Comparison of ENCODE assay signal across 28 cellular contexts in genomic region chr9:72684615-72685014, GRCh38.
"Had no signal": no experiment of that assay in that cellular context is flagged by ENCODE, and none has a peak within 500 bp of the region (broad histone marks: within the 10 kb centered on the region; RNA-seq: fewer than 3 reads in every experiment).

No MANE protein-coding gene starts in this region.

- ATAC-seq: stimulated activated effector memory CD8-positive, alpha-beta T cell treated with anti-CD3 and anti-CD28 coated beads, Interleukin-12 subunit alpha, Interleukin-12 subunit beta, amount 100 ng/mL, for 72 hours; stimulated activated memory B cell treated with anti-CD40 and anti-IgM and Interleukin-4, amounts not matched to agents 10 μg/mL and 1 μg/mL and 100 μg/mL, for 72 hours; stimulated activated naive B cell treated with anti-CD40 and anti-IgM and Interleukin-4, amounts not matched to agents 10 μg/mL and 1 μg/mL and 100 μg/mL, for 72 hours; stimulated activated naive CD8-positive, alpha-beta T cell treated with anti-CD3 and anti-CD28 coated beads, Interleukin-15, amount 100 ng/mL, for 72 hours; stimulated activated naive CD8-positive, alpha-beta T cell treated with anti-CD3 and anti-CD28 coated beads, Interleukin-15, Interleukin-2, amounts not matched to agents 100 U/mL and 50 U/mL, for 24 hours; upper lobe of right lung had no signal

- H3K4me3 Mint-ChIP-seq: stimulated activated effector memory CD8-positive, alpha-beta T cell treated with anti-CD3 and anti-CD28 coated beads, Interleukin-12 subunit alpha, Interleukin-12 subunit beta, amount 100 ng/mL, for 72 hours; stimulated activated memory B cell treated with anti-CD40 and anti-IgM and Interleukin-4, amounts not matched to agents 10 μg/mL and 1 μg/mL and 100 μg/mL, for 72 hours; stimulated activated naive B cell treated with anti-CD40 and anti-IgM and Interleukin-4, amounts not matched to agents 10 μg/mL and 1 μg/mL and 100 μg/mL, for 72 hours; stimulated activated naive CD8-positive, alpha-beta T cell treated with anti-CD3 and anti-CD28 coated beads, Interleukin-15, amount 100 ng/mL, for 72 hours; stimulated activated naive CD8-positive, alpha-beta T cell treated with anti-CD3 and anti-CD28 coated beads, Interleukin-15, Interleukin-2, amounts not matched to agents 100 ng/mL and 50 ng/mL, for 24 hours; type B pancreatic cell had no signal

- DNase-seq: stimulated activated CD4-positive, alpha-beta T cell treated with anti-CD3 and anti-CD28 coated beads, Interleukin-2, amount 100 ng/mL, for 48 hours; stimulated activated CD4-positive, alpha-beta T cell treated with anti-CD3 and anti-CD28 coated beads, Interleukin-4, amount 100 ng/mL, for 1 hour; stimulated activated CD4-positive, alpha-beta T cell treated with anti-CD3 and anti-CD28 coated beads, Interleukin-4, amount 100 ng/mL, for 24 hours; stimulated activated CD4-positive, alpha-beta T cell treated with anti-CD3 and anti-CD28 coated beads, Interleukin-4, amount 100 ng/mL, for 4 hours; stimulated activated CD8-positive, alpha-beta memory T cell treated with anti-CD3 and anti-CD28 coated beads, Interleukin-4, amount 100 ng/mL, for 48 hours; stimulated activated naive B cell treated with anti-CD40 and anti-IgM and Interleukin-4, amounts not matched to agents 10 μg/mL and 1 μg/mL and 100 μg/mL, for 72 hours; stimulated activated naive CD4-positive, alpha-beta T cell; stimulated activated naive CD4-positive, alpha-beta T cell treated with Interleukin-2 at 50 U/mL for 16 hours; stimulated activated naive CD8-positive, alpha-beta T cell treated with anti-CD3 and anti-CD28 coated beads, Interleukin-15, amount 100 ng/mL, for 72 hours; stimulated activated naive CD8-positive, alpha-beta T cell treated with anti-CD3 and anti-CD28 coated beads, Interleukin-15, Interleukin-2, amounts not matched to agents 100 U/mL and 50 U/mL, for 24 hours; stomach; substantia nigra; testis; thyroid gland; tibial artery; upper lobe of left lung; upper lobe of right lung; uterus had no signal

- H3K36me3 Mint-ChIP-seq: stimulated activated effector memory CD8-positive, alpha-beta T cell treated with anti-CD3 and anti-CD28 coated beads, Interleukin-12 subunit alpha, Interleukin-12 subunit beta, amount 100 ng/mL, for 72 hours; stimulated activated memory B cell treated with anti-CD40 and anti-IgM and Interleukin-4, amounts not matched to agents 10 μg/mL and 1 μg/mL and 100 μg/mL, for 72 hours; stimulated activated naive B cell treated with anti-CD40 and anti-IgM and Interleukin-4, amounts not matched to agents 10 μg/mL and 1 μg/mL and 100 μg/mL, for 72 hours; type B pancreatic cell had no signal

- H3K9me3 ChIP-seq: stomach, suprapubic skin, testis, thoracic aorta, thyroid gland, tibial artery, tibial nerve, transverse colon, upper lobe of left lung, upper lobe of right lung, uterus, vagina had no signal

- H3K9me3 Mint-ChIP-seq: stimulated activated effector memory CD8-positive, alpha-beta T cell treated with anti-CD3 and anti-CD28 coated beads, Interleukin-12 subunit alpha, Interleukin-12 subunit beta, amount 100 ng/mL, for 72 hours; stimulated activated memory B cell treated with anti-CD40 and anti-IgM and Interleukin-4, amounts not matched to agents 10 μg/mL and 1 μg/mL and 100 μg/mL, for 72 hours; stimulated activated naive B cell treated with anti-CD40 and anti-IgM and Interleukin-4, amounts not matched to agents 10 μg/mL and 1 μg/mL and 100 μg/mL, for 72 hours; stimulated activated naive CD8-positive, alpha-beta T cell treated with anti-CD3 and anti-CD28 coated beads, Interleukin-15, amount 100 ng/mL, for 72 hours; stimulated activated naive CD8-positive, alpha-beta T cell treated with anti-CD3 and anti-CD28 coated beads, Interleukin-15, Interleukin-2, amounts not matched to agents 100 ng/mL and 50 ng/mL, for 24 hours; type B pancreatic cell had no signal

- H3K4me1 ChIP-seq: stomach, suprapubic skin, testis, thyroid gland, tibial artery, transverse colon, upper lobe of left lung, upper lobe of right lung, uterus, vagina had no signal

- H3K4me1 Mint-ChIP-seq: stimulated activated effector memory CD8-positive, alpha-beta T cell treated with anti-CD3 and anti-CD28 coated beads, Interleukin-12 subunit alpha, Interleukin-12 subunit beta, amount 100 ng/mL, for 72 hours; stimulated activated memory B cell treated with anti-CD40 and anti-IgM and Interleukin-4, amounts not matched to agents 10 μg/mL and 1 μg/mL and 100 μg/mL, for 72 hours; stimulated activated naive B cell treated with anti-CD40 and anti-IgM and Interleukin-4, amounts not matched to agents 10 μg/mL and 1 μg/mL and 100 μg/mL, for 72 hours; stimulated activated naive CD8-positive, alpha-beta T cell treated with anti-CD3 and anti-CD28 coated beads, Interleukin-15, amount 100 ng/mL, for 72 hours had no signal

- H3K27me3 ChIP-seq: stomach, suprapubic skin, testis, tibial artery, tibial nerve, transverse colon, upper lobe of left lung, upper lobe of right lung, uterus, vagina had no signal

- H3K27ac ChIP-seq: stomach, suprapubic skin, testis, thoracic aorta, thyroid gland, tibial artery, tibial nerve, transverse colon, upper lobe of left lung, upper lobe of right lung, uterus, vagina had no signal

- FAIRE-seq: urothelium cell line had no signal

- H3K4me3 ChIP-seq: stomach, suprapubic skin, testis, thoracic aorta, thyroid gland, tibial artery, tibial nerve, transverse colon, upper lobe of left lung, upper lobe of right lung, uterus, vagina had no signal

- H3K36me3 ChIP-seq: stomach, suprapubic skin, thoracic aorta, thyroid gland, tibial artery, tibial nerve, transverse colon, upper lobe of left lung, upper lobe of right lung, uterus, vagina had no signal

- H3K27ac Mint-ChIP-seq: stimulated activated effector memory CD8-positive, alpha-beta T cell treated with anti-CD3 and anti-CD28 coated beads, Interleukin-12 subunit alpha, Interleukin-12 subunit beta, amount 100 ng/mL, for 72 hours; stimulated activated memory B cell treated with anti-CD40 and anti-IgM and Interleukin-4, amounts not matched to agents 10 μg/mL and 1 μg/mL and 100 μg/mL, for 72 hours; stimulated activated naive B cell treated with anti-CD40 and anti-IgM and Interleukin-4, amounts not matched to agents 10 μg/mL and 1 μg/mL and 100 μg/mL, for 72 hours; stimulated activated naive CD8-positive, alpha-beta T cell treated with anti-CD3 and anti-CD28 coated beads, Interleukin-15, amount 100 ng/mL, for 72 hours; stimulated activated naive CD8-positive, alpha-beta T cell treated with anti-CD3 and anti-CD28 coated beads, Interleukin-15, Interleukin-2, amounts not matched to agents 100 ng/mL and 50 ng/mL, for 24 hours; type B pancreatic cell had no signal
